In the genomic region with DNA sequence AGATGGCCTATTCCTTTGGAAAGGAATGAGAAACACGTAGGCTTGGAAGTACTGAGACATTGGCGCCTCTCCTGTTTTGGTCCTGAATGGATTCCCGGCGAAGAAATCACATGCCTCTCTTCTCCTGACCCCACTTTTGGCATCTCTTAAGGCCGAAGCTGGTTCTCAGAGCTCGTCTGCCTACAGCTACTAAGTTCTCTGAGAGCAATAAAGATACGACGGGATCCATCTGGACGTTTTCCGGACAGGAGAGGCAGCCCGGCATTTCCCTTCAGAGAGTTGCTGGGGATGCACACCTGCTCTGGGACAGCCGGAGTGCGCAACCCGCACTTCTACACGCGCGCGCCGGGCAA, we compare ENCODE assay signal across 2 cellular contexts.
TF ChIP-seq lines count a peak whose summit lies in the region.

No MANE protein-coding gene starts in this region.

TF ChIP-seq in H1, 55 proteins besides CTCF, POLR2A, EP300 and RAD21:
- no peak for TF ChIP-seq CHD2 (IDR thresholded peaks at IDR 0.05; ENCODE audit: low read length)
- TF ChIP-seq SRF (IDR thresholded peaks at IDR 0.05; ENCODE audit: low read depth, low read length): no peak
- TF ChIP-seq SUZ12 (IDR thresholded peaks at IDR 0.05; ENCODE audit: low read length): no peak
- TF ChIP-seq TCF12 (IDR thresholded peaks at IDR 0.05; ENCODE audit: low read depth, low read length): no peak
- TF ChIP-seq, protein P1, sequence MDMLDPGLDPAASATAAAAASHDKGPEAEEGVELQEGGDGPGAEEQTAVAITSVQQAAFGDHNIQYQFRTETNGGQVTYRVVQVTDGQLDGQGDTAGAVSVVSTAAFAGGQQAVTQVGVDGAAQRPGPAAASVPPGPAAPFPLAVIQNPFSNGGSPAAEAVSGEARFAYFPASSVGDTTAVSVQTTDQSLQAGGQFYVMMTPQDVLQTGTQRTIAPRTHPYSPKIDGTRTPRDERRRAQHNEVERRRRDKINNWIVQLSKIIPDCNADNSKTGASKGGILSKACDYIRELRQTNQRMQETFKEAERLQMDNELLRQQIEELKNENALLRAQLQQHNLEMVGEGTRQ (IDR thresholded peaks at IDR 0.05; ENCODE audit: low read length): no peak
- TF ChIP-seq, protein P2, sequence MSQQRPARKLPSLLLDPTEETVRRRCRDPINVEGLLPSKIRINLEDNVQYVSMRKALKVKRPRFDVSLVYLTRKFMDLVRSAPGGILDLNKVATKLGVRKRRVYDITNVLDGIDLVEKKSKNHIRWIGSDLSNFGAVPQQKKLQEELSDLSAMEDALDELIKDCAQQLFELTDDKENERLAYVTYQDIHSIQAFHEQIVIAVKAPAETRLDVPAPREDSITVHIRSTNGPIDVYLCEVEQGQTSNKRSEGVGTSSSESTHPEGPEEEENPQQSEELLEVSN (IDR thresholded peaks at IDR 0.05): no peak
- TF ChIP-seq PHF8 (conservative IDR thresholded peaks at IDR 0.05; ENCODE audit: low read depth, low read length): no peak
- TF ChIP-seq SIN3A (conservative IDR thresholded peaks at IDR 0.05 in 1 of 2, IDR thresholded peaks at IDR 0.05 in 1 of 2; ENCODE audit: low read depth in 1 of 2, low read length in 2 of 2): no peak
- no peak for TF ChIP-seq KDM5A (IDR thresholded peaks at IDR 0.05; ENCODE audit: low read length)
- TF ChIP-seq RFX5 (IDR thresholded peaks at IDR 0.05; ENCODE audit: borderline replicate concordance, low read depth, low read length): no peak

TF ChIP-seq in neural cell, 6 proteins besides CTCF, POLR2A, EP300 and RAD21:
- TF ChIP-seq MXI1 (conservative IDR thresholded peaks at IDR 0.05; ENCODE audit: poor library complexity, severe bottlenecking) (no peak), TAF1 (IDR thresholded peaks at IDR 0.05; ENCODE audit: low read depth) (no peak), POLR2AphosphoS5 (IDR thresholded peaks at IDR 0.05) (no peak), EZH2 (IDR thresholded peaks at IDR 0.05; ENCODE audit: borderline replicate concordance, insufficient read depth, low read length, poor library complexity, severe bottlenecking) (no peak), SMC3 (conservative IDR thresholded peaks at IDR 0.05; ENCODE audit: poor library complexity) (no peak)
- TF ChIP-seq, protein P3, sequence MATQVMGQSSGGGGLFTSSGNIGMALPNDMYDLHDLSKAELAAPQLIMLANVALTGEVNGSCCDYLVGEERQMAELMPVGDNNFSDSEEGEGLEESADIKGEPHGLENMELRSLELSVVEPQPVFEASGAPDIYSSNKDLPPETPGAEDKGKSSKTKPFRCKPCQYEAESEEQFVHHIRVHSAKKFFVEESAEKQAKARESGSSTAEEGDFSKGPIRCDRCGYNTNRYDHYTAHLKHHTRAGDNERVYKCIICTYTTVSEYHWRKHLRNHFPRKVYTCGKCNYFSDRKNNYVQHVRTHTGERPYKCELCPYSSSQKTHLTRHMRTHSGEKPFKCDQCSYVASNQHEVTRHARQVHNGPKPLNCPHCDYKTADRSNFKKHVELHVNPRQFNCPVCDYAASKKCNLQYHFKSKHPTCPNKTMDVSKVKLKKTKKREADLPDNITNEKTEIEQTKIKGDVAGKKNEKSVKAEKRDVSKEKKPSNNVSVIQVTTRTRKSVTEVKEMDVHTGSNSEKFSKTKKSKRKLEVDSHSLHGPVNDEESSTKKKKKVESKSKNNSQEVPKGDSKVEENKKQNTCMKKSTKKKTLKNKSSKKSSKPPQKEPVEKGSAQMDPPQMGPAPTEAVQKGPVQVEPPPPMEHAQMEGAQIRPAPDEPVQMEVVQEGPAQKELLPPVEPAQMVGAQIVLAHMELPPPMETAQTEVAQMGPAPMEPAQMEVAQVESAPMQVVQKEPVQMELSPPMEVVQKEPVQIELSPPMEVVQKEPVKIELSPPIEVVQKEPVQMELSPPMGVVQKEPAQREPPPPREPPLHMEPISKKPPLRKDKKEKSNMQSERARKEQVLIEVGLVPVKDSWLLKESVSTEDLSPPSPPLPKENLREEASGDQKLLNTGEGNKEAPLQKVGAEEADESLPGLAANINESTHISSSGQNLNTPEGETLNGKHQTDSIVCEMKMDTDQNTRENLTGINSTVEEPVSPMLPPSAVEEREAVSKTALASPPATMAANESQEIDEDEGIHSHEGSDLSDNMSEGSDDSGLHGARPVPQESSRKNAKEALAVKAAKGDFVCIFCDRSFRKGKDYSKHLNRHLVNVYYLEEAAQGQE (IDR thresholded peaks at IDR 0.05; ENCODE audit: borderline replicate concordance): no peak
